Comparison of ENCODE assay signal across 14 cellular contexts in the genomic region with DNA sequence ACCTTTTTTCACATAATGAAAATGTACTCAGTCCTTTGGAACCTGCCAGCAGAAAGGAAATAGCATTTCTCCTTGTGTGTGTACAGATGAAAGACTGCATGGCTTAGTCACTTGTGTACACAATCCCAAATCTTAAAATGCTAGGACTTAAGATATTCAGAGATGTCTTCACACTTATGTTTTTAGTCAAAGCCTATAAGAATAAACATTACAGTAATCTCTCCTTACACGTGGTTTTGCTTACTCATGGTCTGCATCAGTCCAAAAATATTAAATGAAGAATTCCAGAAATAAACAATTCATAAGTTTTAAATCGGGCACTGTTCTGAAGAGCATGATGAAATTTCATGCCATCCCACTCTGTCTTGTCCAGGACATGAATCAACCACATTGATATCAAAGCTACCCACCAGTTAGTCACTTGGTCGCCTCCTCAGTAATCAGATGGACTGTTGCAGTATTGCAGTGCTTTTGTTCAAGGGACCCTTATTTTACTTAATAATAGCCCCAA.
DNase-seq lines count a peak whose midpoint lies in the region; ATAC-seq and TF ChIP-seq lines count a peak whose summit lies in the region.
"Had no signal": no experiment of that assay in that cellular context is flagged by ENCODE, and none has a peak within 500 bp of the region (broad histone marks: within the 10 kb centered on the region; RNA-seq: fewer than 3 reads in every experiment).

No MANE protein-coding gene starts in this region.

- peak overlapping the region; percentile 76 for H2BK5ac ChIP-seq in IMR-90 (ENCODE audit: low read depth, low read length, poor library complexity, severe bottlenecking)

- H3K14ac ChIP-seq in IMR-90 (replicated peaks; ENCODE audit: low read depth, low read length), result no peak overlapping the region

- H3K27me3 ChIP-seq in IMR-90 (ENCODE audit: control insufficient read depth, insufficient read depth, low read length), result no peaks in the 10 kb centered on the region
- H3K27me3 ChIP-seq: BLaER1, hepatocyte had no signal

- CTCF ChIA-PET in IMR-90 (lab: Yijun Ruan, JAX), result no interaction called here

- H4K8ac ChIP-seq in IMR-90 (ENCODE audit: low read depth in 2 of 2, low read length in 2 of 2), result no peak overlapping the region

- H3K4me1 Mint-ChIP-seq in stimulated activated naive B cell treated with anti-CD40 and anti-IgM and Interleukin-4, amounts not matched to agents 10 μg/mL and 1 μg/mL and 100 μg/mL, for 72 hours, result no peaks in the 10 kb centered on the region

- H3K4me1 ChIP-seq in IMR-90 (ENCODE audit: control insufficient read depth, insufficient read depth, low read length), result peaks cover 6% of the 10 kb centered on the region
- H3K4me1 ChIP-seq: BLaER1 had no signal

- no peak overlapping the region for H2AFZ ChIP-seq in IMR-90 (replicated peaks; ENCODE audit: low read length, poor library complexity)
- H2AFZ ChIP-seq: hepatocyte had no signal

- no peaks in the 10 kb centered on the region for H4K20me1 ChIP-seq in IMR-90 (ENCODE audit: insufficient read depth, low read length)
- H4K20me1 ChIP-seq: BLaER1 had no signal

- peaks cover 4% of the 10 kb centered on the region; the same call in 1 of the 2 replicates for H3K9me1 ChIP-seq in IMR-90 (ENCODE audit: insufficient read depth, low read length)

- H3K9me3 ChIP-seq in IMR-90 (ENCODE audit: control insufficient read depth, insufficient read depth, low read length), result no peaks in the 10 kb centered on the region
- H3K9me3 ChIP-seq: BLaER1 had no signal

- H2BK20ac ChIP-seq in IMR-90 (ENCODE audit: low read depth, low read length), result peak overlapping the region; percentile 4; the same call in 1 of the 2 replicates

- H2BK15ac ChIP-seq in IMR-90 (ENCODE audit: low read depth, low read length), result no peak overlapping the region

- no CpG with 5 or more reads among the region's 3 CpGs for WGBS in IMR-90 (ENCODE audit: extremely low coverage in 2 of 2, insufficient read length in 1 of 2), 2 experiments

- intact Hi-C loops in IMR-90 (cut with micrococcal nuclease), result no loop called here

- no peaks in the 10 kb centered on the region for H3K79me1 ChIP-seq in IMR-90 (ENCODE audit: low read depth in 1 of 2, low read length in 2 of 2)

- no peak for TF ChIP-seq POLR2A in IMR-90 (IDR thresholded peaks at IDR 0.05; ENCODE audit: low read depth, low read length)

- no peak overlapping the region for H3K23ac ChIP-seq in IMR-90 (ENCODE audit: low read depth, low read length)

- POLR2A ChIA-PET in IMR-90 (lab: Charles Lee; ENCODE audit: unreplicated experiment), result no interaction called here

- DNase-seq in AG09309 (ENCODE audit: low read depth) (peak; percentile 59), IMR-90 (peak; percentile 93), amniotic stem cell (lab: John Stamatoyannopoulos, UW) (peak; percentile 55), iris pigment epithelial cell (ENCODE audit: low read depth) (peak; percentile 86), GM20000 (ENCODE audit: low spot score) (no peak)
- DNase-seq in stimulated activated CD4-positive, alpha-beta T cell treated with anti-CD3 and anti-CD28 coated beads, Interleukin-4, amount 100 ng/mL, for 1 hour, result no peak
- DNase-seq in stimulated activated naive B cell treated with anti-CD40 and anti-IgM and Interleukin-4, amounts not matched to agents 10 μg/mL and 1 μg/mL and 100 μg/mL, for 72 hours, result no peak
- DNase-seq: activated CD8-positive, alpha-beta memory T cell treated with anti-CD3 and anti-CD28 coated beads for 24 hours; NCI-H2107 had no signal

- no peak overlapping the region for H3K4me3 Mint-ChIP-seq in stimulated activated naive B cell treated with anti-CD40 and anti-IgM and Interleukin-4, amounts not matched to agents 10 μg/mL and 1 μg/mL and 100 μg/mL, for 72 hours
- H3K4me3 Mint-ChIP-seq: T-helper 2 cell treated with Interferon-gamma antibody and Interleukin-4, amounts not matched to agents 5 μg/mL and 100 μg/mL, for 36 hours had no signal

- in situ Hi-C loops in IMR-90 (cut with MboI; ENCODE audit: low sequenced_read_pairs), result no loop called here

- H3K56ac ChIP-seq in IMR-90 (ENCODE audit: extremely low read depth, insufficient read depth, low read length), result no peak overlapping the region

- H3K4me3 ChIP-seq in AG09309 (ENCODE audit: control insufficient read depth, low read depth, low read length) (no peak overlapping the region), IMR-90 (ENCODE audit: insufficient read depth, low read depth, low read length) (no peak overlapping the region)
- H3K4me3 ChIP-seq: BLaER1, hepatocyte had no signal

- dilution Hi-C loops in IMR-90 (cut with HindIII; ENCODE audit: low sequenced_read_pairs, unreplicated experiment), result no loop called here

- H3K18ac ChIP-seq in IMR-90 (ENCODE audit: low read depth, low read length), result no peak overlapping the region

- no peak overlapping the region for H4K5ac ChIP-seq in IMR-90 (ENCODE audit: low read depth, low read length)

- H3K27ac Mint-ChIP-seq in stimulated activated naive B cell treated with anti-CD40 and anti-IgM and Interleukin-4, amounts not matched to agents 10 μg/mL and 1 μg/mL and 100 μg/mL, for 72 hours, result no peak overlapping the region
- H3K27ac Mint-ChIP-seq: activated naive CD4-positive, alpha-beta T cell treated with anti-CD3 and anti-CD28 coated beads, Interleukin-2, amount 50 U/mL, for 72 hours; T-helper 2 cell treated with Interferon-gamma antibody and Interleukin-4, amounts not matched to agents 5 μg/mL and 100 μg/mL, for 36 hours had no signal

- TF ChIP-seq CTCF in AG09309 (IDR thresholded peaks at IDR 0.05; ENCODE audit: control insufficient read depth, insufficient read depth, low read depth, low read length, missing control alignments) (no peak), IMR-90 (conservative IDR thresholded peaks at IDR 0.05; ENCODE audit: low read depth, low read length) (no peak; the same call in 1 of the 2 replicates), GM20000 (IDR thresholded peaks at IDR 0.05; ENCODE audit: extremely low read depth, missing control alignments) (no peak)

- H3K36me3 Mint-ChIP-seq in stimulated activated naive B cell treated with anti-CD40 and anti-IgM and Interleukin-4, amounts not matched to agents 10 μg/mL and 1 μg/mL and 100 μg/mL, for 72 hours, result no peaks in the 10 kb centered on the region
- H3K36me3 Mint-ChIP-seq: activated naive CD4-positive, alpha-beta T cell treated with anti-CD3 and anti-CD28 coated beads, Interleukin-2, amount 50 U/mL, for 72 hours had no signal

- H3K36me3 ChIP-seq in IMR-90 (ENCODE audit: control insufficient read depth, insufficient read depth, low read length), result no peaks in the 10 kb centered on the region
- H3K36me3 ChIP-seq: BLaER1 had no signal

- H2AK9ac ChIP-seq in IMR-90 (replicated peaks; ENCODE audit: low read depth, low read length, poor library complexity), result no peak overlapping the region

- no peak overlapping the region for H2AK5ac ChIP-seq in IMR-90 (ENCODE audit: low read depth, low read length)

- ATAC-seq in IMR-90 (ENCODE audit: low read depth) (peak; percentile 90), HG03139 (IDR thresholded peaks at IDR 0.05; ENCODE audit: unreplicated experiment) (no peak)
- ATAC-seq in stimulated activated naive B cell treated with anti-CD40 and anti-IgM and Interleukin-4, amounts not matched to agents 10 μg/mL and 1 μg/mL and 100 μg/mL, for 72 hours (replicated peaks), result no peak
- ATAC-seq: activated naive CD4-positive, alpha-beta T cell treated with anti-CD3 and anti-CD28 coated beads, Interleukin-2, amount 50 U/mL, for 72 hours had no signal

- H3K9me3 Mint-ChIP-seq in stimulated activated naive B cell treated with anti-CD40 and anti-IgM and Interleukin-4, amounts not matched to agents 10 μg/mL and 1 μg/mL and 100 μg/mL, for 72 hours, result no peaks in the 10 kb centered on the region
- H3K9me3 Mint-ChIP-seq: T-helper 2 cell treated with Interferon-gamma antibody and Interleukin-4, amounts not matched to agents 5 μg/mL and 100 μg/mL, for 36 hours had no signal

- BruUV-seq in IMR-90 (replicated peaks; lab: Mats Ljungman, UMichigan), result no TSS peak

- no peak overlapping the region for H3K4ac ChIP-seq in IMR-90 (ENCODE audit: low read depth, low read length)

- no peak overlapping the region for H3K9ac ChIP-seq in IMR-90 (ENCODE audit: low read depth, low read length)
- H3K9ac ChIP-seq: BLaER1 had no signal

- H3K4me2 ChIP-seq in IMR-90 (ENCODE audit: low read depth, low read length), result peak overlapping the region; percentile 62; the same call in 1 of the 2 replicates
- H3K4me2 ChIP-seq: BLaER1, hepatocyte had no signal

- TF ChIP-seq RAD21 in IMR-90 (IDR thresholded peaks at IDR 0.05; ENCODE audit: low read length), result no peak

- H3K27me3 Mint-ChIP-seq in stimulated activated naive B cell treated with anti-CD40 and anti-IgM and Interleukin-4, amounts not matched to agents 10 μg/mL and 1 μg/mL and 100 μg/mL, for 72 hours, result peaks cover 6 to 7% of the 10 kb centered on the region in 2 donors

- H4K91ac ChIP-seq in IMR-90 (ENCODE audit: insufficient read depth, low read depth, low read length), result 0 out of 2 replicates have a peak overlapping the region, but pooled peaks have one; percentile 1

- H3K27ac ChIP-seq in IMR-90 (ENCODE audit: insufficient read depth, low read length), result no peak overlapping the region
- H3K27ac ChIP-seq: BLaER1, hepatocyte had no signal

- H2BK120ac ChIP-seq in IMR-90 (ENCODE audit: low read depth, low read length), result peak overlapping the region; percentile 95

TF ChIP-seq in IMR-90, 13 proteins besides CTCF, POLR2A, EP300 and RAD21 (continues in another document):
- TF ChIP-seq, protein P1, sequence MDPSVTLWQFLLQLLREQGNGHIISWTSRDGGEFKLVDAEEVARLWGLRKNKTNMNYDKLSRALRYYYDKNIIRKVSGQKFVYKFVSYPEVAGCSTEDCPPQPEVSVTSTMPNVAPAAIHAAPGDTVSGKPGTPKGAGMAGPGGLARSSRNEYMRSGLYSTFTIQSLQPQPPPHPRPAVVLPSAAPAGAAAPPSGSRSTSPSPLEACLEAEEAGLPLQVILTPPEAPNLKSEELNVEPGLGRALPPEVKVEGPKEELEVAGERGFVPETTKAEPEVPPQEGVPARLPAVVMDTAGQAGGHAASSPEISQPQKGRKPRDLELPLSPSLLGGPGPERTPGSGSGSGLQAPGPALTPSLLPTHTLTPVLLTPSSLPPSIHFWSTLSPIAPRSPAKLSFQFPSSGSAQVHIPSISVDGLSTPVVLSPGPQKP (IDR thresholded peaks at IDR 0.05; ENCODE audit: borderline replicate concordance, low read depth, low read length), result no peak
- TF ChIP-seq MXI1 (IDR thresholded peaks at IDR 0.05; ENCODE audit: borderline replicate concordance, low read depth, low read length), result peak; percentile 50; the same call in 1 of the 2 replicates
- TF ChIP-seq SMC3 (IDR thresholded peaks at IDR 0.05; ENCODE audit: low read depth, low read length), result no peak
- TF ChIP-seq RCOR1 (IDR thresholded peaks at IDR 0.05; ENCODE audit: insufficient replicate concordance, low read length), result no peak
- TF ChIP-seq CEBPB (IDR thresholded peaks at IDR 0.05; ENCODE audit: low read depth, low read length), result peak; percentile 78

Comparison
In these comparisons a context has a peak if more than half of its experiments do, and no peak if none do; other contexts are left out.
1. DNase-seq: peak in AG09309 (single experiment), IMR-90 (single experiment), amniotic stem cell (single experiment) and iris pigment epithelial cell (single experiment); none in stimulated activated CD4-positive, alpha-beta T cell treated with anti-CD3 and anti-CD28 coated beads, Interleukin-4, amount 100 ng/mL, for 1 hour (single experiment), stimulated activated naive B cell treated with anti-CD40 and anti-IgM and Interleukin-4, amounts not matched to agents 10 μg/mL and 1 μg/mL and 100 μg/mL, for 72 hours (single experiment) and GM20000 (single experiment).